Comparison of ENCODE assay signal across 1 cellular context in genomic region chr1:225890346-225891228, GRCh38.
TF ChIP-seq lines count a peak whose summit lies in the region.

No MANE protein-coding gene starts in this region.

TF ChIP-seq in HepG2, 621 proteins besides CTCF, POLR2A, EP300 and RAD21 (continued from another document and continues in another):
- TF ChIP-seq HDAC2 (CRISPR knock-in tag; IDR thresholded peaks at IDR 0.05) = peak; percentile 19; the same call in 1 of the 2 replicates
- no peak for TF ChIP-seq EEA1 (CRISPR knock-in tag; IDR thresholded peaks at IDR 0.05; ENCODE audit: borderline replicate concordance)
- 0 out of 2 replicates have a peak, but pooled peaks have one; percentile 18 for TF ChIP-seq ZBTB37 (CRISPR knock-in tag; IDR thresholded peaks at IDR 0.05)
- peak; percentile 68; the same call in 1 of the 2 replicates for TF ChIP-seq HMG20A (CRISPR knock-in tag; IDR thresholded peaks at IDR 0.05; ENCODE audit: borderline replicate concordance)
- TF ChIP-seq ETV5 (CRISPR knock-in tag; IDR thresholded peaks at IDR 0.05; ENCODE audit: borderline replicate concordance) = peak; percentile 48; the same call in 1 of the 2 replicates
- peak; percentile 76 for TF ChIP-seq ZBTB7A (CRISPR knock-in tag; IDR thresholded peaks at IDR 0.05)
- peak; percentile 17; the same call in 1 of the 2 replicates for TF ChIP-seq TBX2 (CRISPR knock-in tag; IDR thresholded peaks at IDR 0.05; ENCODE audit: borderline replicate concordance)
- peak; percentile 63; the same call in 1 of the 2 replicates for TF ChIP-seq THRA (CRISPR knock-in tag; IDR thresholded peaks at IDR 0.05; ENCODE audit: borderline replicate concordance)
- TF ChIP-seq JUN (CRISPR knock-in tag; IDR thresholded peaks at IDR 0.05) = no peak
- TF ChIP-seq SOX5 (CRISPR knock-in tag; IDR thresholded peaks at IDR 0.05; ENCODE audit: borderline replicate concordance) = peak; percentile 28; the same call in 1 of the 2 replicates
- no peak for TF ChIP-seq MXD4 (CRISPR knock-in tag; IDR thresholded peaks at IDR 0.05)
- TF ChIP-seq CEBPB (IDR thresholded peaks at IDR 0.05; ENCODE audit: borderline replicate concordance, low read depth, low read length) = no peak
- 0 out of 2 replicates have a peak, but pooled peaks have one; percentile 73 for TF ChIP-seq PCBP1 (IDR thresholded peaks at IDR 0.05; ENCODE audit: borderline replicate concordance, low read depth, low read length)
- no peak for TF ChIP-seq ZFP1 (CRISPR knock-in tag; IDR thresholded peaks at IDR 0.05)
- 0 out of 2 replicates have a peak, but pooled peaks have one; percentile 76 for TF ChIP-seq ZBTB7B (CRISPR knock-in tag; IDR thresholded peaks at IDR 0.05)
- TF ChIP-seq MLXIP (CRISPR knock-in tag; IDR thresholded peaks at IDR 0.05; ENCODE audit: borderline replicate concordance) = no peak
- peak; percentile 90 for TF ChIP-seq RARA (CRISPR knock-in tag; IDR thresholded peaks at IDR 0.05)
- no peak for TF ChIP-seq HOXA5 (CRISPR knock-in tag; IDR thresholded peaks at IDR 0.05)
- TF ChIP-seq ZNF296 (CRISPR knock-in tag; conservative IDR thresholded peaks at IDR 0.05) = no peak
- no peak for TF ChIP-seq ZFP36L1 (CRISPR knock-in tag; IDR thresholded peaks at IDR 0.05)
- peak; percentile 93 for TF ChIP-seq NR2C2 (CRISPR knock-in tag; IDR thresholded peaks at IDR 0.05; ENCODE audit: borderline replicate concordance)
- peak; percentile 70; the same call in 1 of the 2 replicates for TF ChIP-seq ZNF281 (CRISPR knock-in tag; IDR thresholded peaks at IDR 0.05; ENCODE audit: borderline replicate concordance)
- no peak for TF ChIP-seq YY1 (IDR thresholded peaks at IDR 0.05; ENCODE audit: insufficient read depth, insufficient replicate concordance, low read depth, low read length)
- 0 out of 2 replicates have a peak, but pooled peaks have one; percentile 59 for TF ChIP-seq HNRNPL (IDR thresholded peaks at IDR 0.05; ENCODE audit: low read depth, low read length)
- TF ChIP-seq ZMAT3 (CRISPR knock-in tag; conservative IDR thresholded peaks at IDR 0.05) = peak; percentile 65; the same call in 1 of the 2 replicates
- no peak for TF ChIP-seq ZNF264 (CRISPR knock-in tag; IDR thresholded peaks at IDR 0.05)
- no peak for TF ChIP-seq ATF5 (CRISPR knock-in tag; IDR thresholded peaks at IDR 0.05; ENCODE audit: low read depth)
- peak; percentile 64; the same call in 1 of the 2 replicates for TF ChIP-seq PATZ1 (CRISPR knock-in tag; IDR thresholded peaks at IDR 0.05)
- 0 out of 2 replicates have a peak, but pooled peaks have one; percentile 52 for TF ChIP-seq KDM4B (CRISPR knock-in tag; IDR thresholded peaks at IDR 0.05)
- peak; percentile 87 for TF ChIP-seq NR2F2 (IDR thresholded peaks at IDR 0.05; ENCODE audit: borderline replicate concordance, low read depth)
- no peak for TF ChIP-seq HOMEZ (CRISPR knock-in tag; IDR thresholded peaks at IDR 0.05; ENCODE audit: low read depth)
- TF ChIP-seq MED1 (CRISPR knock-in tag; IDR thresholded peaks at IDR 0.05) = peak; percentile 24; the same call in 1 of the 2 replicates
- TF ChIP-seq ZNF431 (CRISPR knock-in tag; IDR thresholded peaks at IDR 0.05; ENCODE audit: borderline replicate concordance, low read depth) = no peak
- peak; percentile 40; the same call in 1 of the 2 replicates for TF ChIP-seq ATF1 (CRISPR knock-in tag; IDR thresholded peaks at IDR 0.05)
- TF ChIP-seq ZMYM4 (CRISPR knock-in tag; IDR thresholded peaks at IDR 0.05) = peak; percentile 56; the same call in 1 of the 2 replicates
- TF ChIP-seq NR2F1 (CRISPR knock-in tag; IDR thresholded peaks at IDR 0.05) = peak; percentile 83 to 91
- TF ChIP-seq ZNF263 (CRISPR knock-in tag; IDR thresholded peaks at IDR 0.05) = peak; percentile 60; the same call in 1 of the 2 replicates
- TF ChIP-seq ZNF768 (CRISPR knock-in tag; IDR thresholded peaks at IDR 0.05) = peak; percentile 44; the same call in 1 of the 2 replicates
- peak; percentile 51 for TF ChIP-seq FOXA3 (CRISPR knock-in tag; IDR thresholded peaks at IDR 0.05)
- TF ChIP-seq TEAD3 (CRISPR knock-in tag; optimal IDR thresholded peaks at IDR 0.05; ENCODE audit: borderline replicate concordance) = peak; percentile 36
- no peak for TF ChIP-seq IKZF5 (CRISPR knock-in tag; IDR thresholded peaks at IDR 0.05)
- TF ChIP-seq SIX4 (CRISPR knock-in tag; IDR thresholded peaks at IDR 0.05) = no peak
- TF ChIP-seq ZNF644 (CRISPR knock-in tag; IDR thresholded peaks at IDR 0.05; ENCODE audit: low read depth) = 0 out of 2 replicates have a peak, but pooled peaks have one; percentile 50
- no peak for TF ChIP-seq CHCHD3 (CRISPR knock-in tag; IDR thresholded peaks at IDR 0.05)
